In the genomic region with DNA sequence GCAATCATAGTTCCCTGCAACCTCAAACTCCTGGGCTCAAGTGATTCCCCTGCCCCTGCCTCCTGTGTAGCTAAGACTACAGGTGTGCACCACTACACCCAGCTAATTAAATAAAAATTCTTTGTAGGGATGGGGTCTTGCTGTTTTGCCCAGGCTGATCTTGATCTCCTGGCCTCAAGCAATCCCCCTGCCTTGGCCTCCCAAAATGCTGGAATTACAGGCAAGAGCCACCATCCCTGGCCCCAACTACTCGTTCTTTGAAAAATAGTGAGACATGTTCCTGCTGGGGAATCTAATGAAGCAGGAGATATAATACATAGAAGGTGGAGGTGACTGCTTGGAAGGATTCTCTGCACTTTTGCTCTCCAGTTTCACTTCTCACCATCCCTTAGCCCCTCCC, we compare ENCODE assay signal across 30 cellular contexts. TPM values are rescaled to one million over a fixed set of nuclear protein-coding genes. Genes with fewer than 3 reads are reported as not detected.
"Had no signal": no experiment of that assay in that cellular context is flagged by ENCODE, and none has a peak within 500 bp of the region (broad histone marks: within the 10 kb centered on the region; RNA-seq: fewer than 3 reads in every experiment).

No MANE protein-coding gene starts in this region.

- H3K36me3 ChIP-seq: MG63, SJCRH30 had no signal

- H3K9me3 ChIP-seq: MG63, SJCRH30 had no signal

- H3K27ac Mint-ChIP-seq: activated CD4-positive, alpha-beta memory T cell treated with anti-CD3 and anti-CD28 coated beads, Interleukin-2, amount 10 ng/mL, durations not matched to agents 7 days and 5 days; activated naive CD4-positive, alpha-beta T cell treated with anti-CD3 and anti-CD28 coated beads, Interleukin-2, amount 10 ng/mL, durations not matched to agents 7 days and 5 days; activated naive CD8-positive, alpha-beta T cell; activated naive CD8-positive, alpha-beta T cell treated with anti-CD3 and anti-CD28 coated beads, Interleukin-2, amount 50 U/mL, for 24 hours; brain had no signal

- H3K4me3 ChIP-seq: MG63, SJCRH30, SK-N-MC had no signal

- ATAC-seq: activated naive CD8-positive, alpha-beta T cell treated with anti-CD3 and anti-CD28 coated beads, Interleukin-2, amount 50 U/mL, for 24 hours; Panc1 had no signal

- DNase-seq: activated CD4-positive, alpha-beta T cell treated with anti-CD3 and anti-CD28 coated beads, Interleukin-2, amount 50 U/mL, for 1 hour; activated effector memory CD4-positive, alpha-beta T cell treated with Interleukin-2 at 50 U/mL for 16 hours; activated naive CD4-positive, alpha-beta T cell treated with anti-CD3 and anti-CD28 coated beads, Interleukin-2, amount 10 ng/mL, durations not matched to agents 7 days and 5 days; activated naive CD8-positive, alpha-beta T cell treated with anti-CD3 and anti-CD28 coated beads, Interleukin-2, amount 50 U/mL, for 24 hours; activated T-cell treated with anti-CD3 and anti-CD28 coated beads, Interleukin-2, amount 50 U/mL, for 48 hours; anterior cingulate cortex; Kasumi-1; KG1; MG63; NCI-H1048; NCI-H1105 treated with DMSO at 0.1 percent for 48 hours; NCI-H1436; NCI-H1694 treated with DMSO at 0.1 percent for 48 hours; NCI-H2029; NCI-H345; NCI-H524 treated with DMSO at 0.1 percent for 48 hours; SHP77; SJCRH30; T1000 had no signal

- H3K27me3 ChIP-seq: MG63, SJCRH30 had no signal

- H3K4me3 Mint-ChIP-seq: activated CD4-positive, alpha-beta memory T cell treated with anti-CD3 and anti-CD28 coated beads, Interleukin-2, amount 10 ng/mL, durations not matched to agents 7 days and 5 days; activated naive CD4-positive, alpha-beta T cell treated with anti-CD3 and anti-CD28 coated beads, Interleukin-2, amount 10 ng/mL, durations not matched to agents 7 days and 5 days; activated naive CD8-positive, alpha-beta T cell; activated naive CD8-positive, alpha-beta T cell treated with anti-CD3 and anti-CD28 coated beads, Interleukin-2, amount 50 U/mL, for 24 hours; brain had no signal

- H3K9me3 Mint-ChIP-seq: activated CD4-positive, alpha-beta memory T cell treated with anti-CD3 and anti-CD28 coated beads, Interleukin-2, amount 10 ng/mL, durations not matched to agents 7 days and 5 days; activated naive CD4-positive, alpha-beta T cell treated with anti-CD3 and anti-CD28 coated beads, Interleukin-2, amount 10 ng/mL, durations not matched to agents 7 days and 5 days; activated naive CD8-positive, alpha-beta T cell treated with anti-CD3 and anti-CD28 coated beads, Interleukin-2, amount 50 U/mL, for 24 hours had no signal

- H3K4me1 Mint-ChIP-seq: activated naive CD8-positive, alpha-beta T cell treated with anti-CD3 and anti-CD28 coated beads, Interleukin-2, amount 50 U/mL, for 24 hours had no signal

- H3K36me3 Mint-ChIP-seq: activated naive CD4-positive, alpha-beta T cell treated with anti-CD3 and anti-CD28 coated beads, Interleukin-2, amount 10 ng/mL, durations not matched to agents 7 days and 5 days; activated naive CD8-positive, alpha-beta T cell had no signal

- H3K27ac ChIP-seq: SJCRH30, SK-N-MC had no signal

- H3K4me1 ChIP-seq: SJCRH30 had no signal

RNA-seq across cellular contexts. Expression of a gene that starts 40.1 kb away (rescaled TPM):
- total RNA-seq: activated CD4-positive, alpha-beta memory T cell treated with anti-CD3 and anti-CD28 coated beads, Interleukin-2, amount 10 ng/mL, durations not matched to agents 7 days and 5 days; activated CD8-positive, alpha-beta memory T cell treated with anti-CD3 and anti-CD28 coated beads for 36 hours; bronchial epithelial cell; NCI-H460; RPMI7951; SJCRH30; T-helper 1 cell treated with Interleukin-12 subunit alpha and Interleukin-12 subunit beta and Interleukin-4 antibody, amounts not matched to agents 30 ng/mL and 1 ng/mL, for 36 hours; T-helper 2 cell treated with Interferon-gamma antibody and Interleukin-4, amounts not matched to agents 100 ng/mL and 5 ng/mL, for 36 hours had no signal
